ENCODE assay signal across 8 cellular contexts in the genomic region with DNA sequence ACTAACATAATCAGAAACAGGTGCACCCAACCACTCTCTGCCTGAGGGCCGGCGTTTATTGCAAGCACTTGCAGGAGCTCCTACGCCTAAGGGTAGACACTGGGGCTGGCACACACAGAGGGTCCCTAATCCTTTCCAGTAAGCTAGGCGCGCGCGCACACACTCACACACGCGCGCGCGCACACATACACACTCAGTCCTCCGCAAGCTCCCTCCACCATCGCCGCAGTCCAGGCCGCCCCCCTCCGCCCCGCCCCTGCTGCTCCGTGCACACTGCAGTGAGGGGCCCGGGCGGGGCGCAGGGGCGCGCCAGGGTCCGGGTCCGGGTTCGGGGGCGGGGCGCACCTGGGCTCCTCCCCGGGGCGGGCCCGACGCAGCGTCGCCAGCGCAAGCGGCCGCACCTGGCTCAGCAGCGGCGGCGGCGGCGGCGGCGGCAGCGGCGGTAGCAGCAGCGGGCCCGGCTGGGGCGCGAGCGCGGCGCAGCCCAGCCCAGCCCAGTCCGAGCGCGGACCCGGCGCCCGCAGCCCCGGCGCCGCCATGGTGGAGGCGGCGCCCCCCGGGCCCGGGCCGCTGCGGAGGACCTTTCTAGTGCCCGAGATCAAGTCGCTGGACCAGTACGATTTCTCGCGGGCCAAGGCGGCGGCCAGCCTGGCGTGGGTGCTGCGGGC. TPM values are rescaled to one million over a fixed set of nuclear protein-coding genes. Genes with fewer than 3 reads are reported as not detected.
DNase-seq lines count a peak whose midpoint lies in the region; ATAC-seq, FAIRE-seq and TF ChIP-seq lines count a peak whose summit lies in the region.

A gene with protein sequence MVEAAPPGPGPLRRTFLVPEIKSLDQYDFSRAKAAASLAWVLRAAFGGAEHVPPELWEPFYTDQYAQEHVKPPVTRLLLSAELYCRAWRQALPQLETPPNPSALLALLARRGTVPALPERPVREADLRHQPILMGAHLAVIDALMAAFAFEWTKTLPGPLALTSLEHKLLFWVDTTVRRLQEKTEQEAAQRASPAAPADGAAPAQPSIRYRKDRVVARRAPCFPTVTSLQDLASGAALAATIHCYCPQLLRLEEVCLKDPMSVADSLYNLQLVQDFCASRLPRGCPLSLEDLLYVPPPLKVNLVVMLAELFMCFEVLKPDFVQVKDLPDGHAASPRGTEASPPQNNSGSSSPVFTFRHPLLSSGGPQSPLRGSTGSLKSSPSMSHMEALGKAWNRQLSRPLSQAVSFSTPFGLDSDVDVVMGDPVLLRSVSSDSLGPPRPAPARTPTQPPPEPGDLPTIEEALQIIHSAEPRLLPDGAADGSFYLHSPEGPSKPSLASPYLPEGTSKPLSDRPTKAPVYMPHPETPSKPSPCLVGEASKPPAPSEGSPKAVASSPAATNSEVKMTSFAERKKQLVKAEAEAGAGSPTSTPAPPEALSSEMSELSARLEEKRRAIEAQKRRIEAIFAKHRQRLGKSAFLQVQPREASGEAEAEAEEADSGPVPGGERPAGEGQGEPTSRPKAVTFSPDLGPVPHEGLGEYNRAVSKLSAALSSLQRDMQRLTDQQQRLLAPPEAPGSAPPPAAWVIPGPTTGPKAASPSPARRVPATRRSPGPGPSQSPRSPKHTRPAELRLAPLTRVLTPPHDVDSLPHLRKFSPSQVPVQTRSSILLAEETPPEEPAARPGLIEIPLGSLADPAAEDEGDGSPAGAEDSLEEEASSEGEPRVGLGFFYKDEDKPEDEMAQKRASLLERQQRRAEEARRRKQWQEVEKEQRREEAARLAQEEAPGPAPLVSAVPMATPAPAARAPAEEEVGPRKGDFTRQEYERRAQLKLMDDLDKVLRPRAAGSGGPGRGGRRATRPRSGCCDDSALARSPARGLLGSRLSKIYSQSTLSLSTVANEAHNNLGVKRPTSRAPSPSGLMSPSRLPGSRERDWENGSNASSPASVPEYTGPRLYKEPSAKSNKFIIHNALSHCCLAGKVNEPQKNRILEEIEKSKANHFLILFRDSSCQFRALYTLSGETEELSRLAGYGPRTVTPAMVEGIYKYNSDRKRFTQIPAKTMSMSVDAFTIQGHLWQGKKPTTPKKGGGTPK (plus strand): TSS at position 398 of the 668 bp plus-strand sequence. CDS start 140 bp downstream, at position 538.

- TF ChIP-seq CTCF in Caco-2 (IDR thresholded peaks at IDR 0.05; ENCODE audit: insufficient read depth in 1 of 2, low read depth in 1 of 2, low read length in 1 of 2, severe bottlenecking in 1 of 2, unreplicated experiment in 1 of 2) (no peak), OCI-LY7 (conservative IDR thresholded peaks at IDR 0.05; ENCODE audit: low read length) (no peak)

- POLR2A ChIA-PET in Caco-2 (lab: Charles Lee) (interaction anchor here (0.6 to 0.7 kb wide), 2 partner anchors 10 to 40 kb away, joined by 3 to 4 read pairs; no protein-coding TSS in a partner anchor), OCI-LY7 (lab: Charles Lee) (no interaction called here)

- H3K27me3 Mint-ChIP-seq in Caco-2 (ENCODE audit: insufficient read depth, unreplicated experiment) = no peaks in the 10 kb centered on the region

- no peak for TF ChIP-seq POLR2A in H54 (IDR thresholded peaks at IDR 0.05; ENCODE audit: low read depth, low read length)

- peak within 1 kb of the TSS; percentile 39; the same call in 1 of the 2 replicates for H2AFZ ChIP-seq in OCI-LY7 (ENCODE audit: low read length)

- no peaks in the 10 kb centered on the region for H3K27me3 ChIP-seq in Caco-2 (replicated peaks; ENCODE audit: control insufficient read depth, insufficient read depth, low read length)
- H3K27me3 ChIP-seq in HUES6 (ENCODE audit: control insufficient read depth, insufficient read depth, low read length) = peaks cover 40% of the 10 kb centered on the region
- H3K27me3 ChIP-seq in adipocyte (replicated peaks; ENCODE audit: control insufficient read depth, insufficient read depth, low read length) = peaks cover 39% of the 10 kb centered on the region

- no peak for FAIRE-seq in H54 (lab: Jason Lieb, UNC)

- intact Hi-C loops in Caco-2 (cut with micrococcal nuclease; ENCODE audit: unreplicated experiment) (no loop called here), OCI-LY7 (cut with micrococcal nuclease; ENCODE audit: unreplicated experiment) (no loop called here)

- no peaks in the 10 kb centered on the region for H3K9me3 ChIP-seq in Caco-2
- H3K9me3 ChIP-seq in HUES6 (ENCODE audit: control insufficient read depth, insufficient read depth, low read depth, low read length) = no peaks in the 10 kb centered on the region
- H3K9me3 ChIP-seq in OCI-LY7 (ENCODE audit: low read length) = no peaks in the 10 kb centered on the region
- H3K9me3 ChIP-seq in adipocyte (ENCODE audit: control insufficient read depth, low read length) = no peaks in the 10 kb centered on the region

- H3K4me1 Mint-ChIP-seq in Caco-2 (ENCODE audit: low read depth, unreplicated experiment) = peaks cover 13% of the 10 kb centered on the region

- H3K27ac ChIP-seq in HUES6 (ENCODE audit: low read depth, low read length) (no peak within 1 kb of the TSS), OCI-LY7 (ENCODE audit: low read depth, low read length, poor library complexity, severe bottlenecking) (no peak within 1 kb of the TSS)

- peak within 1 kb of the TSS; percentile 57 for H3K27ac Mint-ChIP-seq in Caco-2 (ENCODE audit: unreplicated experiment)

- H4K20me1 ChIP-seq in OCI-LY7 (ENCODE audit: insufficient read depth, low read length) = no peaks in the 10 kb centered on the region

- BruUV-seq in Caco-2 (replicated peaks; lab: Mats Ljungman, UMichigan) = no TSS peak
- BruUV-seq in OCI-LY7 (replicated peaks; lab: Mats Ljungman, UMichigan) = no TSS peak

- no peaks in the 10 kb centered on the region for H3K79me2 ChIP-seq in OCI-LY7 (ENCODE audit: insufficient read depth, low read depth, low read length)

- DNase-seq in Caco-2 (peak; percentile 85 to 90), OCI-LY7 (ENCODE audit: low spot score) (peak; percentile 73), adipocyte (ENCODE audit: low read depth) (peak; percentile 34), iris pigment epithelial cell (ENCODE audit: low read depth) (peak; percentile 9), H54 (ENCODE audit: insufficient read length, low spot score) (no peak)
- peak; percentile 6 for DNase-seq in stimulated activated CD4-positive, alpha-beta T cell treated with anti-CD3 and anti-CD28 coated beads, Interleukin-2, amount 100 ng/mL, for 4 hours (ENCODE audit: low read depth)

- H3K4me1 ChIP-seq in Caco-2 (peaks cover 12% of the 10 kb centered on the region), HUES6 (ENCODE audit: control insufficient read depth, insufficient read depth, low read length) (peaks cover 10% of the 10 kb centered on the region; the same call in 1 of the 2 replicates), OCI-LY7 (ENCODE audit: insufficient read depth, low read length, poor library complexity, severe bottlenecking) (no peaks in the 10 kb centered on the region), adipocyte (ENCODE audit: control insufficient read depth, insufficient read depth, low read length) (no peaks in the 10 kb centered on the region)

- H3K9me2 ChIP-seq in OCI-LY7 (ENCODE audit: insufficient read depth, low read length) = no peaks in the 10 kb centered on the region

- H3K9ac ChIP-seq in HUES6 (ENCODE audit: low read length) = peak within 1 kb of the TSS; percentile 55
- no peak within 1 kb of the TSS for H3K9ac ChIP-seq in adipocyte (ENCODE audit: low read length)

- no peak for ATAC-seq in HG03342 (IDR thresholded peaks at IDR 0.05; ENCODE audit: unreplicated experiment)

- peak within 1 kb of the TSS; percentile 69 for H3K4me2 ChIP-seq in OCI-LY7 (ENCODE audit: low read length)

- H3K4me3 ChIP-seq in Caco-2 (ENCODE audit: low read depth, low read length) (peak within 1 kb of the TSS; percentile 75), HUES6 (ENCODE audit: low read depth, low read length) (peak within 1 kb of the TSS; percentile 68), OCI-LY7 (ENCODE audit: low read depth, low read length, poor library complexity, severe bottlenecking) (peak within 1 kb of the TSS; percentile 66), adipocyte (ENCODE audit: low read length) (no peak within 1 kb of the TSS)

- H3K4me3 Mint-ChIP-seq in Caco-2 (ENCODE audit: unreplicated experiment) = peak within 1 kb of the TSS; percentile 77

- peaks cover 25% of the 10 kb centered on the region for H3K36me3 Mint-ChIP-seq in Caco-2 (ENCODE audit: insufficient read depth, unreplicated experiment)

- CTCF ChIA-PET in Caco-2 (lab: Charles Lee) = interaction anchor here (1.3 to 2.6 kb wide), 2 partner anchors 27 to 85 kb away, joined by 4 to 35 read pairs; a partner anchor contains a TSS
- CTCF ChIA-PET in OCI-LY7 (lab: Charles Lee; ENCODE audit: unreplicated experiment) = no interaction called here

- H3K36me3 ChIP-seq in Caco-2 (ENCODE audit: control insufficient read depth, insufficient read depth, low read length) (no peaks in the 10 kb centered on the region; the same call in 1 of the 2 replicates), HUES6 (ENCODE audit: control insufficient read depth, insufficient read depth, low read length) (no peaks in the 10 kb centered on the region), OCI-LY7 (ENCODE audit: insufficient read depth, low read length) (no peaks in the 10 kb centered on the region), adipocyte (ENCODE audit: control insufficient read depth, insufficient read depth, low read length, severe bottlenecking) (no peaks in the 10 kb centered on the region)

- H3K9me3 Mint-ChIP-seq in Caco-2 (ENCODE audit: unreplicated experiment) = no peaks in the 10 kb centered on the region

RNA-seq across cellular contexts. Expression of the gene that starts here (rescaled TPM):
- total RNA-seq in Caco-2 (2022) = 60.5 and 61.6 TPM in 2 replicates
- 1.1 and 1.6 TPM in 2 replicates for total RNA-seq in OCI-LY7 (2014; rRNA removed; shearing (Covaris generic))
- total RNA-seq in OCI-LY7 (2022) = 1.9 and 2.8 TPM in 2 replicates

Comparison
In these comparisons a context has a peak if more than half of its experiments do, and no peak if none do; other contexts are left out.
1. RNA of the gene that starts here (total RNA-seq): 60.5 to 61.6 TPM in Caco-2; 1.1 to 2.8 TPM in OCI-LY7; every median in the first group is over 10 times any median in the second.